ENCODE assay signal across 8 cellular contexts in the genomic region with DNA sequence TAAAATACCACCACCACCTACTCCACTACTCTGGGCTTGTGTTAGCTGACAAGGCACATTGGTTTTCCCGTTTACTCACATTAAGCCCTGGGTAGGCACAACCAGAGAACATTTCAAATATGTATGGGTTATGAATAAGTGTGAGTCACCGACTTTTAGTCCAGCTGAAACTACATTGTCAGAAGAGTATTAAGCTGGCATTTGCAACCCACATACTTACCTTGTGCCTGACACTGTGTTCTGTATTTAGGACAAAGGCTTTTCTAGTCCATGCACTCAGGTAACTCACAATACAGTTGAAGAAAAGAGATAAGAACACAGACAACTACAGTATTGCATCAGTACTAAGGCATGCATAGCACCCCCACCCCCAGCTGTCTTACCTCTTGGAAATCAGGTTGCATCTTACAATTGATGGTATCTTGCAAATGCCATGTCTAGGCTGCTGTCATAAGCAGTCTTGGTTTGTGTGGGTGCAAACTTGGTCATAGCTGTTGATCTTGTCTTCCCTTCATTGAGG. TPM values are rescaled to one million over a fixed set of nuclear protein-coding genes. Genes with fewer than 3 reads are reported as not detected.
DNase-seq lines count a peak whose midpoint lies in the region; ATAC-seq, FAIRE-seq and TF ChIP-seq lines count a peak whose summit lies in the region.

No MANE protein-coding gene starts in this region.

- TF ChIP-seq CTCF in cardiac fibroblast (IDR thresholded peaks at IDR 0.05; ENCODE audit: low read depth, low read length), result no peak
- TF ChIP-seq CTCF in parathyroid adenoma (IDR thresholded peaks at IDR 0.05), result no peak
- no peak for TF ChIP-seq CTCF in thyroid gland (IDR thresholded peaks at IDR 0.05)
- TF ChIP-seq CTCF in chondrocyte (IDR thresholded peaks at IDR 0.05), result no peak

- intact Hi-C loops in thyroid gland (cut with DNase I), result loop anchor here (5.0 kb wide), 1 partner anchor 689 kb away; no protein-coding TSS in a partner anchor

- DNase-seq in CD8-positive, alpha-beta memory T cell, result peak in 3 of 5 donors; percentile 2 to 63 (median 20)
- DNase-seq in RCC 7860 (ENCODE audit: low spot score) (peak; percentile 83), cardiac fibroblast (ENCODE audit: low read depth in 2 of 2) (peak; percentile 65 to 92), thyroid gland (no peak), T-helper 9 cell (no peak), chondrocyte (ENCODE audit: low spot score) (no peak)

- no peaks in the 10 kb centered on the region for H3K27me3 ChIP-seq in CD8-positive, alpha-beta memory T cell (ENCODE audit: insufficient read depth, low read length, poor library complexity, severe bottlenecking)
- H3K27me3 ChIP-seq in parathyroid adenoma (ENCODE audit: control insufficient read depth, insufficient read depth, low read length), result no peaks in the 10 kb centered on the region
- no peaks in the 10 kb centered on the region for H3K27me3 ChIP-seq in thyroid gland

- H3K4me1 Mint-ChIP-seq in CD8-positive, alpha-beta memory T cell, result peaks cover 12 to 25% (median 19%) of the 10 kb centered on the region in 3 donors
- H3K4me1 Mint-ChIP-seq in chondrocyte (ENCODE audit: low read depth), result peaks cover 15% of the 10 kb centered on the region

- ATAC-seq in GM18511 (IDR thresholded peaks at IDR 0.05; ENCODE audit: unreplicated experiment), result no peak

- H3K79me2 ChIP-seq in parathyroid adenoma, result no peaks in the 10 kb centered on the region

- peak overlapping the region in 4 of 8 donors; percentile 19 to 57 (median 52) for H3K27ac Mint-ChIP-seq in CD8-positive, alpha-beta memory T cell
- H3K27ac Mint-ChIP-seq in chondrocyte (ENCODE audit: unreplicated experiment), result no peak overlapping the region

- no peak overlapping the region for H2AFZ ChIP-seq in parathyroid adenoma

- H3K9me3 Mint-ChIP-seq in CD8-positive, alpha-beta memory T cell, result no peaks in the 10 kb centered on the region
- no peaks in the 10 kb centered on the region for H3K9me3 Mint-ChIP-seq in chondrocyte (ENCODE audit: low read depth)

- peak overlapping the region in 1 of 7 donors; percentile 19 for H3K4me3 Mint-ChIP-seq in CD8-positive, alpha-beta memory T cell
- no peak overlapping the region for H3K4me3 Mint-ChIP-seq in chondrocyte (ENCODE audit: unreplicated experiment)

- H3K9me3 ChIP-seq in CD8-positive, alpha-beta memory T cell (ENCODE audit: low read length), result no peaks in the 10 kb centered on the region
- no peaks in the 10 kb centered on the region for H3K9me3 ChIP-seq in parathyroid adenoma (ENCODE audit: control insufficient read depth, low read length)
- H3K9me3 ChIP-seq in thyroid gland, result no peaks in the 10 kb centered on the region

- no peak overlapping the region for H3K4me3 ChIP-seq in CD8-positive, alpha-beta memory T cell (ENCODE audit: low read length)
- no peak overlapping the region for H3K4me3 ChIP-seq in cardiac fibroblast (replicated peaks in 1 of 2; ENCODE audit: low read depth in 2 of 2, low read length in 2 of 2)
- peak overlapping the region; percentile 17 for H3K4me3 ChIP-seq in parathyroid adenoma (ENCODE audit: low read depth, low read length)
- H3K4me3 ChIP-seq in thyroid gland (replicated peaks in 1 of 3), result no peak overlapping the region

- H3K27ac ChIP-seq in CD8-positive, alpha-beta memory T cell (ENCODE audit: low read depth, low read length), result no peak overlapping the region
- H3K27ac ChIP-seq in parathyroid adenoma (peak overlapping the region; percentile 25), thyroid gland (no peak overlapping the region)

- H3K9ac ChIP-seq in parathyroid adenoma, result no peak overlapping the region

- FAIRE-seq in RCC 7860 (lab: Jason Lieb, UNC), result peak; percentile 84

- peaks cover 6% of the 10 kb centered on the region for H3K4me1 ChIP-seq in CD8-positive, alpha-beta memory T cell (ENCODE audit: insufficient read depth, low read length)
- peaks cover 15% of the 10 kb centered on the region for H3K4me1 ChIP-seq in parathyroid adenoma
- peaks cover 0 to 3% of the 10 kb centered on the region in 2 donors for H3K4me1 ChIP-seq in thyroid gland

- WGBS in thyroid gland, 2 donors, result 80 to 93% methylated on average over 2 of the region's 2 CpGs

- no peak for TF ChIP-seq POLR2A in thyroid gland (IDR thresholded peaks at IDR 0.05)

- POLR2A ChIA-PET in CD8-positive, alpha-beta memory T cell (lab: Charles Lee), result no interaction called here

- CTCF ChIA-PET in CD8-positive, alpha-beta memory T cell (lab: Charles Lee), result interaction anchor here (2.0 kb wide), 1 partner anchor 688 kb away, joined by 8 read pairs; no protein-coding TSS in a partner anchor

- H3K27me3 Mint-ChIP-seq in CD8-positive, alpha-beta memory T cell, result peaks cover 7 to 17% of the 10 kb centered on the region in 2 donors
- H3K27me3 Mint-ChIP-seq in chondrocyte (ENCODE audit: low read depth), result peaks cover 2% of the 10 kb centered on the region

- no peaks in the 10 kb centered on the region for H3K36me3 ChIP-seq in CD8-positive, alpha-beta memory T cell (ENCODE audit: insufficient read depth, low read length)
- H3K36me3 ChIP-seq in parathyroid adenoma (ENCODE audit: control insufficient read depth, insufficient read depth, low read length) (no peaks in the 10 kb centered on the region), thyroid gland (no peaks in the 10 kb centered on the region)

- no peaks in the 10 kb centered on the region for H3K36me3 Mint-ChIP-seq in CD8-positive, alpha-beta memory T cell
- H3K36me3 Mint-ChIP-seq in chondrocyte (ENCODE audit: low read depth), result no peaks in the 10 kb centered on the region

- no peak overlapping the region for H3K4me2 ChIP-seq in parathyroid adenoma (ENCODE audit: low read length)

RNA-seq across cellular contexts. Expression of gene AHI1, which starts 40.3 kb away (rescaled TPM):
- 10 to 100 TPM; 41.1 to 41.2 TPM for total RNA-seq in CD8-positive, alpha-beta memory T cell
- polyA plus RNA-seq in CD8-positive, alpha-beta memory T cell, result 3.6 TPM
- 10 to 100 TPM; 25.5 to 53.3 (median 42.1) TPM for total RNA-seq in thyroid gland
- total RNA-seq in chondrocyte, result 14.8 to 27.1 TPM (median 16.4 TPM) in 3 replicates

Comparison
In these comparisons a context has a peak if more than half of its experiments do, and no peak if none do; other contexts are left out.
1. DNase-seq: peak in CD8-positive, alpha-beta memory T cell (3 of 5), RCC 7860 (single experiment) and cardiac fibroblast (2 of 2); none in thyroid gland (0 of 2), T-helper 9 cell (single experiment) and chondrocyte (single experiment).